Comparison of ENCODE assay signal across 8 cellular contexts in the genomic region with DNA sequence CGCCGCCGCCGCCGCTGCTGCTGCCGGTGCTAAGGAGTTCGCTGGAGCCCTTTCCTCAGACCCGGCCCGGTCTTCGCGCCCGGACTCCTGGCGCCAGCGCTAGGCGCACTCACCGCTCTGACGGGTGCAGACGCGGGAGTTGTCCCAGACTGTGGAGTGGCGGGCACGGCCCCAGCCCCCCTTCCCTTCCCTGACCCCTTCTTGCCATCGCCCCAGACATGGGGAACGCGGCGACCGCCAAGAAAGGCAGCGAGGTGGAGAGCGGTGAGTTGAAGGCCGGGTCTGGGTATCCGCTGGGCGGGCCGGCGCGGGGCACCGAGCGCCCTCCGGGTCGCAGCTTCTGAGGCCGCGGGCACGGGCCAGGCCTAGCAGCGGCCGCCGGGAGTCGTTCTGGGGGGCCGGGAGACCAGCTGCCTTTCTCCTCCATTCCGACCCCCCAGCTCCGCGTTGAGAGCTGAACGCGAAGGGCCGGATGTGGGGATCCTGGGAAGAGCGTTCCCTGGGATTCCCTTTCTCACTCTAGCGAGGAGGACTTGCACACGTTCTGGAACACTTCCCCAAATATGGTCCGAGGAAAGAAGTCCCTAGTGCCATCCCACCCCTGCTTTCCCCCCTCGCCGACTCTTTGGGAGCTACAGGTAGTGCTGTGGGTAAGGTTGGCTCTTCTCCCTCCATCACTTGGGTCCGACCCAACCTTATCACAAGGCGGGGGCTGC.
DNase-seq lines count a peak whose midpoint lies in the region; ATAC-seq, FAIRE-seq and TF ChIP-seq lines count a peak whose summit lies in the region.

No MANE protein-coding gene starts in this region.

- peak overlapping the region; percentile 93 to 99 for H3K27ac ChIP-seq in A549
- H3K27ac ChIP-seq in adrenal gland = peak overlapping the region; percentile 15 to 96 (median 86)
- H3K27ac ChIP-seq in rectal smooth muscle tissue (ENCODE audit: low read depth, low read length) = peak overlapping the region; percentile 93

- peak overlapping the region; percentile 56 for H3K9ac ChIP-seq in rectal smooth muscle tissue (ENCODE audit: low read length)

- H3K36me3 ChIP-seq in adrenal gland (replicated peaks in 1 of 2) (no peaks in the 10 kb centered on the region), rectal smooth muscle tissue (ENCODE audit: control insufficient read depth, insufficient read depth, low read length) (no peaks in the 10 kb centered on the region)

- no peak for TF ChIP-seq EP300 in A549 (IDR thresholded peaks at IDR 0.05)

- peak in 1 of 2 experiments; percentile 9 for DNase-seq in A549 (ENCODE audit: low read depth in 1 of 2, low spot score in 1 of 2)
- peak; percentile 6 for DNase-seq in HFFc6
- DNase-seq in NB4 (ENCODE audit: low read depth) = no peak
- DNase-seq in adrenal gland = peak; percentile 6 to 51 (median 34)
- peak in 33 of 51 donors; percentile 31 to 88 (median 58) for DNase-seq in hypothalamus (lab: John Stamatoyannopoulos, UW)
- no peak for DNase-seq in middle frontal gyrus (ENCODE audit: extremely low spot score, low spot score)

- TF ChIP-seq CTCF in A549 (IDR thresholded peaks at IDR 0.05) (no peak), HFFc6 (IDR thresholded peaks at IDR 0.05) (no peak), NB4 (IDR thresholded peaks at IDR 0.05; ENCODE audit: low read depth, low read length) (no peak), adrenal gland (IDR thresholded peaks at IDR 0.05) (no peak)

- peak overlapping the region; percentile 95 for H3K4me3 ChIP-seq in A549
- H3K4me3 ChIP-seq in GM08714 (ENCODE audit: low read length) = peak overlapping the region; percentile 74
- H3K4me3 ChIP-seq in NB4 (ENCODE audit: low read depth, low read length) = peak overlapping the region; percentile 77
- peak overlapping the region; percentile 26 to 91 (median 74) for H3K4me3 ChIP-seq in adrenal gland
- H3K4me3 ChIP-seq in rectal smooth muscle tissue (ENCODE audit: low read length) = peak overlapping the region; percentile 67

- no peaks in the 10 kb centered on the region for H3K9me3 ChIP-seq in A549
- H3K9me3 ChIP-seq in adrenal gland (replicated peaks in 1 of 3) = no peaks in the 10 kb centered on the region

- H3K4me2 ChIP-seq in A549 = peak overlapping the region; percentile 92

- peak overlapping the region; percentile 91 for H3K4me3 Mint-ChIP-seq in HFFc6

- no peaks in the 10 kb centered on the region for H3K36me3 Mint-ChIP-seq in HFFc6 (ENCODE audit: low read depth)

- peaks cover 11% of the 10 kb centered on the region; the same call in 2 of the 3 replicates for H3K4me1 ChIP-seq in A549
- peaks cover 0 to 18% of the 10 kb centered on the region in 2 donors for H3K4me1 ChIP-seq in adrenal gland (replicated peaks in 1 of 2)
- peaks cover 6% of the 10 kb centered on the region for H3K4me1 ChIP-seq in rectal smooth muscle tissue (ENCODE audit: control insufficient read depth, insufficient read depth, low read length)

- intact Hi-C loops in adrenal gland (cut with DNase I) = no loop called here

- no peak for FAIRE-seq in A549 (lab: Jason Lieb, UNC)

- H3K27ac Mint-ChIP-seq in HFFc6 = peak overlapping the region; percentile 90

- H3K27me3 ChIP-seq in adrenal gland (no peaks in the 10 kb centered on the region), rectal smooth muscle tissue (ENCODE audit: control insufficient read depth, insufficient read depth, low read length) (no peaks in the 10 kb centered on the region)

- ATAC-seq in A549 = peak; percentile 72 to 76

- CTCF ChIA-PET in A549 (lab: Yijun Ruan, JAX) = interaction anchor here (1.0 kb wide), 1 partner anchor 123 kb away, joined by 6 read pairs; no protein-coding TSS in a partner anchor

- TF ChIP-seq RAD21 in A549 (conservative IDR thresholded peaks at IDR 0.05 in 1 of 2, IDR thresholded peaks at IDR 0.05 in 1 of 2) = no peak

- H3K4me1 Mint-ChIP-seq in HFFc6 (ENCODE audit: low read depth) = peaks cover 29% of the 10 kb centered on the region

- no peaks in the 10 kb centered on the region for H3K27me3 Mint-ChIP-seq in HFFc6 (ENCODE audit: insufficient read depth)

- 0% methylated on average over 7 of the region's 60 CpGs for WGBS in A549 (ENCODE audit: missing lambda C conversion rate)
- 0 to 1% (median 0%) methylated on average over 11 to 60 of the region's 60 CpGs for WGBS in adrenal gland, 4 donors

- POLR2A ChIA-PET in A549 (lab: Yijun Ruan, JAX) = interaction anchor here (0.7 to 1.5 kb wide), 5 partner anchors 9 to 428 kb away, joined by 3 to 5 read pairs (median 3); a partner anchor contains a TSS

- no peaks in the 10 kb centered on the region for H3K9me3 Mint-ChIP-seq in HFFc6

- TF ChIP-seq POLR2A in A549 (IDR thresholded peaks at IDR 0.05; ENCODE audit: low read length) (no peak), NB4 (IDR thresholded peaks at IDR 0.05; ENCODE audit: extremely low read depth, insufficient read length) (no peak), adrenal gland (IDR thresholded peaks at IDR 0.05) (no peak)

TF ChIP-seq in A549, 52 proteins besides CTCF, POLR2A, EP300 and RAD21:
- TF ChIP-seq POLR2AphosphoS2 (conservative IDR thresholded peaks at IDR 0.05; ENCODE audit: low read length) (no peak), PHF8 (IDR thresholded peaks at IDR 0.05; ENCODE audit: borderline replicate concordance, low read depth) (0 out of 2 replicates have a peak, but pooled peaks have one; percentile 27), FOSB (CRISPR knock-in tag; IDR thresholded peaks at IDR 0.05) (no peak), GATA3 (IDR thresholded peaks at IDR 0.05; ENCODE audit: borderline replicate concordance) (no peak), ZSCAN20 (CRISPR knock-in tag; IDR thresholded peaks at IDR 0.05) (no peak), TFCP2L1 (CRISPR knock-in tag; IDR thresholded peaks at IDR 0.05) (no peak)

Comparison
In these comparisons a context has a peak if more than half of its experiments do, and no peak if none do; other contexts are left out.
1. DNase-seq: peak in HFFc6 (single experiment), adrenal gland (7 of 7) and hypothalamus (33 of 51); none in NB4 (single experiment) and middle frontal gyrus (single experiment).
2. Peak in every context shown above with its lines, with median percentiles within 50 percentile points of each other: H3K27ac ChIP-seq and H3K4me3 ChIP-seq.